ENCODE assay signal across 8 cellular contexts in the genomic region with DNA sequence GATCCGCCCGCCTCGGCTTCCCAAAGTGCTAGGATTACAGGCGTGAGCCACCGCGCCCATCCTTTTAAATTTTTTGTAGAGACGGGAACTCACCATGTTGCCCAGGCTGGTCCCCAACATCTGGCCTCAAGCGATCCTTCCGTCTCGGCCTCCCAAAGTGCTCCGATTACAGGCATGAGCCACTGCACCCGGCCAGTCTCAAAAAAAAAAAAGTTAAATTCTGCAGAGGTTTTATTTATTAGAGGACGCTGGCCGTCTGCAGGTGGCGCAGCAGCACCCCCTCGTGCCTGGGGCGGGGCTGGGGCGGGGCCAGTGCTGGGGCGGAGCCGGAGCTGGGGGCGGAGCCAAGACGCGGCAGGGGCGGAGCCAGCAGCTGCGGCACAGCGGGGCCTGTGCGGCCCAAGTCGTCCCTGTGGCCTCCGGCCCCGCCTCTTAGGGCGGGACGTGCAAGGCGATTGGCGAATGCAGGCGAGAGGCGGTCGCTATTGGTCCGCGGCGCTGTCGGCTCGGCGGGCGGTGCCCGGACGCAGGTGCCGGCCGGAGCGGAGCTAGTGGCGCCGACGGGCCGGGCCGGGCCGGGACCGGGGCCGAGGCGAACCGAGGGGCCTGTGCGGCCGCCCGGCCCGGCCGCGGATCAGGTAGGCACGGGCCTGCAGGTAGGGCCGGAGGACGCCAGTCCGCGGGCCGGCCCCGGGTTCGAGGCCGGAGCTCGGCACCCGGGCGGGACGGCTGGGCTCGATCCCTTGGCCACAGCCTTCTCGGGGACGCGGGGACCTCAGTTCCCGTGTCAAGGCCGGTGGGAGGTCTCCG. TPM values are rescaled to one million over a fixed set of nuclear protein-coding genes. Genes with fewer than 3 reads are reported as not detected.
A peak's percentile ranks its signal among the peaks of the same experiment; 100 is the strongest.
DNase-seq lines count a peak whose midpoint lies in the region; ATAC-seq and TF ChIP-seq lines count a peak whose summit lies in the region.

A gene with protein sequence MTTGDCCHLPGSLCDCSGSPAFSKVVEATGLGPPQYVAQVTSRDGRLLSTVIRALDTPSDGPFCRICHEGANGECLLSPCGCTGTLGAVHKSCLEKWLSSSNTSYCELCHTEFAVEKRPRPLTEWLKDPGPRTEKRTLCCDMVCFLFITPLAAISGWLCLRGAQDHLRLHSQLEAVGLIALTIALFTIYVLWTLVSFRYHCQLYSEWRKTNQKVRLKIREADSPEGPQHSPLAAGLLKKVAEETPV (plus strand): TSS at position 523 of the 810 bp plus-strand sequence. CDS start 8,536 bp downstream, outside the sequence.

- peak within 1 kb of the TSS in 5 of 6 donors; percentile 6 to 78 (median 37) for H3K27ac Mint-ChIP-seq in immature natural killer cell

- H3K4me1 Mint-ChIP-seq in immature natural killer cell: peaks cover 8 to 13% of the 10 kb centered on the region in 2 donors

- CTCF ChIA-PET in mammary epithelial cell (lab: Charles Lee; ENCODE audit: low non-redundant PET): interaction anchor here (0.5 to 0.8 kb wide), 8 partner anchors 31 to 226 kb away, joined by 3 to 19 read pairs (median 4); no protein-coding TSS in a partner anchor

- no peak within 1 kb of the TSS for H3K27ac ChIP-seq in WERI-Rb-1
- H3K27ac ChIP-seq in mammary epithelial cell (ENCODE audit: insufficient read depth, low read depth, low read length): no peak within 1 kb of the TSS

- peak within 1 kb of the TSS; percentile 98 for H3K4me2 ChIP-seq in mammary epithelial cell (ENCODE audit: insufficient read depth, low read depth, low read length)

- no peaks in the 10 kb centered on the region for H3K9me3 Mint-ChIP-seq in immature natural killer cell

- no peaks in the 10 kb centered on the region for H3K27me3 ChIP-seq in WERI-Rb-1 (ENCODE audit: insufficient read depth, low read depth, severe bottlenecking)
- H3K27me3 ChIP-seq in mammary epithelial cell (ENCODE audit: insufficient read depth, low read length): no peaks in the 10 kb centered on the region

- dilution Hi-C loops in mammary epithelial cell (cut with HindIII; ENCODE audit: low sequenced_read_pairs): no loop called here

- peaks cover 0 to 2% (median 1%) of the 10 kb centered on the region in 3 donors for H3K27me3 Mint-ChIP-seq in immature natural killer cell (ENCODE audit: low read depth in 3 of 3)

- in situ Hi-C loops in mammary epithelial cell (cut with MboI; ENCODE audit: low sequenced_read_pairs in 2 of 2): no loop called here

- H3K9me3 ChIP-seq in WERI-Rb-1 (ENCODE audit: severe bottlenecking): no peaks in the 10 kb centered on the region
- no peaks in the 10 kb centered on the region for H3K9me3 ChIP-seq in mammary epithelial cell (replicated peaks; ENCODE audit: insufficient read depth, low read length)

- no peaks in the 10 kb centered on the region for H3K79me2 ChIP-seq in mammary epithelial cell (ENCODE audit: insufficient read depth, low read length)

- H3K36me3 ChIP-seq in WERI-Rb-1 (no peaks in the 10 kb centered on the region), mammary epithelial cell (ENCODE audit: insufficient read depth, low read length) (no peaks in the 10 kb centered on the region)

- peak within 1 kb of the TSS; percentile 66 to 82 (median 78) for H3K4me3 Mint-ChIP-seq in immature natural killer cell

- no peaks in the 10 kb centered on the region for H3K36me3 Mint-ChIP-seq in immature natural killer cell

- intact Hi-C loops in mammary epithelial cell (cut with micrococcal nuclease): loop anchor here (1.0 to 5.0 kb wide), 5 partner anchors 31 to 164 kb away; a partner anchor contains a TSS

- no peaks in the 10 kb centered on the region for H4K20me1 ChIP-seq in mammary epithelial cell (ENCODE audit: insufficient read depth, low read length)

- peaks cover 5% of the 10 kb centered on the region for H3K4me1 ChIP-seq in mammary epithelial cell (ENCODE audit: insufficient read depth, low read length)

- H2AFZ ChIP-seq in mammary epithelial cell (ENCODE audit: low read depth, low read length): peak within 1 kb of the TSS; percentile 95

- TF ChIP-seq CTCF in WERI-Rb-1 (IDR thresholded peaks at IDR 0.05; ENCODE audit: low read depth, low read length) (peak; percentile 49), mammary epithelial cell (conservative IDR thresholded peaks at IDR 0.05 in 1 of 2, IDR thresholded peaks at IDR 0.05 in 1 of 2; ENCODE audit: extremely low read depth in 1 of 2, insufficient read depth in 1 of 2, low read depth in 1 of 2, low read length in 2 of 2) (peak; percentile 37 to 62)

- no TSS peak for BruUV-seq in mammary epithelial cell (replicated peaks; lab: Mats Ljungman, UMichigan)

- DNase-seq in AG08396 (ENCODE audit: low spot score) (peak; percentile 100), NCI-H2227 (lab: John Stamatoyannopoulos, UW; ENCODE audit: unreplicated experiment) (peak; percentile 96), WERI-Rb-1 (peak; percentile 95), mammary epithelial cell (peak; percentile 94), immature natural killer cell (peak; percentile 94 to 96 (median 96)), smooth muscle cell of the brain vasculature (ENCODE audit: low read depth, low spot score) (peak; percentile 88)

- WGBS in mammary epithelial cell (ENCODE audit: low coverage, missing lambda C conversion rate): 27% methylated on average over 18 of the region's 85 CpGs

- H3K4me3 ChIP-seq in WERI-Rb-1 (ENCODE audit: low read depth, low read length) (peak within 1 kb of the TSS; percentile 62), mammary epithelial cell (replicated peaks in 1 of 3; ENCODE audit: insufficient read depth in 1 of 3, low read depth in 2 of 3, low read length in 3 of 3) (peak within 1 kb of the TSS; percentile 74 to 80 (median 80))

- ATAC-seq in GM18909 (IDR thresholded peaks at IDR 0.05; ENCODE audit: poor library complexity, unreplicated experiment) (peak; percentile 98), HG03159 (IDR thresholded peaks at IDR 0.05; ENCODE audit: unreplicated experiment) (peak; percentile 97)

- H3K9ac ChIP-seq in mammary epithelial cell (ENCODE audit: insufficient read depth, low read length): peak within 1 kb of the TSS; percentile 40

RNA-seq across cellular contexts. Expression of the gene that starts here (rescaled TPM):
- 10 to 100 TPM; 21.9 to 48.3 TPM for total RNA-seq in mammary epithelial cell
- polyA plus RNA-seq in mammary epithelial cell (22.4 TPM), immature natural killer cell (10 to 100 TPM; 43.9 to 71.4 (median 59.4) TPM)
- polyA minus RNA-seq in mammary epithelial cell: 33.3 TPM
